ENCODE assay signal across 25 cellular contexts in genomic region chr10:59234194-59234593, GRCh38. TPM values are rescaled to one million over a fixed set of nuclear protein-coding genes. Genes with fewer than 3 reads are reported as not detected.
DNase-seq lines count a peak whose midpoint lies in the region; ATAC-seq and TF ChIP-seq lines count a peak whose summit lies in the region.
"Had no signal": no experiment of that assay in that cellular context is flagged by ENCODE, and none has a peak within 500 bp of the region (broad histone marks: within the 10 kb centered on the region; RNA-seq: fewer than 3 reads in every experiment).

No MANE protein-coding gene starts in this region.

- H3K27me3 ChIP-seq in dorsolateral prefrontal cortex: no peaks in the 10 kb centered on the region
- H3K27me3 ChIP-seq: ovary, tibial artery had no signal

- intact Hi-C loops in dorsolateral prefrontal cortex (cut with DNase I): loop anchor here in 1 of 2 donors (5.0 kb wide), 1 partner anchor 348 kb away; no protein-coding TSS in a partner anchor

- H3K4me3 ChIP-seq in dorsolateral prefrontal cortex (no peak overlapping the region), skeletal muscle cell (ENCODE audit: low read depth, low read length) (no peak overlapping the region)
- H3K4me3 ChIP-seq: ovary, tibial artery had no signal

- no peak for TF ChIP-seq CTCF in dorsolateral prefrontal cortex (IDR thresholded peaks at IDR 0.05 in 54 of 56, conservative IDR thresholded peaks at IDR 0.05 in 2 of 56; ENCODE audit: low read depth in 1 of 56, partially characterized antibody in 56 of 56)

- no peak for ATAC-seq in HG02763 (IDR thresholded peaks at IDR 0.05; ENCODE audit: unreplicated experiment)
- ATAC-seq: right cardiac atrium had no signal

- peak; percentile 3 for DNase-seq in Daoy (ENCODE audit: low read depth)
- peak; percentile 78 for DNase-seq in LHCN-M2 (ENCODE audit: low read depth)
- no peak for DNase-seq in dorsolateral prefrontal cortex
- DNase-seq in skeletal muscle cell (ENCODE audit: low read depth): peak; percentile 23
- no peak for DNase-seq in stimulated activated naive CD4-positive, alpha-beta T cell treated with Interleukin-2 at 50 U/mL for 16 hours (lab: John Stamatoyannopoulos, UW)
- no peak for DNase-seq in SHP77 treated with DMSO at 0.1 percent for 48 hours (lab: John Stamatoyannopoulos, UW)
- DNase-seq: activated CD4-positive, alpha-beta memory T cell treated with anti-CD3 and anti-CD28 coated beads, Interleukin-2, amount 10 ng/mL, durations not matched to agents 7 days and 5 days; activated CD4-positive, alpha-beta T cell treated with anti-CD3 and anti-CD28 coated beads for 1 hour; activated CD8-positive, alpha-beta memory T cell treated with anti-CD3 and anti-CD28 coated beads, Interleukin-2, amount 50 U/mL, for 4 hours; activated naive CD4-positive, alpha-beta T cell treated with anti-CD3 and anti-CD28 coated beads, Interleukin-2, amount 50 U/mL, for 16 hours; CD8-positive, alpha-beta memory T cell; DMS 273 treated with DMSO at 0.1 percent for 48 hours; glutamatergic neuron; NCI-H187 treated with DMSO at 0.1 percent for 48 hours; right cardiac atrium; Right ventricle myocardium superior; stimulated activated CD4-positive, alpha-beta T cell treated with anti-CD3 and anti-CD28 coated beads, Interleukin-12 subunit alpha, Interleukin-12 subunit beta, amount 100 ng/mL, for 4 hours; tibial artery had no signal

- peak overlapping the region in 34 of 59 donors; percentile 2 to 84 (median 42) for H3K27ac ChIP-seq in dorsolateral prefrontal cortex
- H3K27ac ChIP-seq: ovary, tibial artery had no signal

RNA-seq across cellular contexts. Expression of gene PHYHIPL, which starts 57.8 kb away (rescaled TPM):
- not detected in 2 replicates for total RNA-seq in Daoy (2014; rRNA removed; shearing (Covaris generic))
- total RNA-seq in LHCN-M2 (2014; rRNA removed) (0.06 and 0.13 TPM in 2 replicates), dorsolateral prefrontal cortex (100 to 1,000 TPM in 119 of 120 experiments, 10 to 100 TPM in 1; 87.4 to 225 (median 166) TPM)
- polyA plus RNA-seq in LHCN-M2 (2012): not detected
- total RNA-seq: activated CD4-positive, alpha-beta memory T cell treated with anti-CD3 and anti-CD28 coated beads, Interleukin-2, amount 10 ng/mL, durations not matched to agents 7 days and 5 days; activated T-helper 1 cell treated with anti-CD3 and anti-CD28 coated beads, Interleukin-12 subunit alpha, Interleukin-12 subunit beta, Interleukin-2, Interleukin-4 antibody, amounts not matched to agents 30 ng/mL and 10 ng/mL and 1 ng/mL, durations not matched to agents 14 hours and 24 hours and 36 hours; bronchial epithelial cell; CD8-positive, alpha-beta memory T cell; endothelial cell of umbilical vein; Right ventricle myocardium superior had no signal
- polyA plus RNA-seq: AG04450; BJ; CD8-positive, alpha-beta memory T cell; endothelial cell of umbilical vein had no signal

Comparison
In these comparisons a context has a peak if more than half of its experiments do, and no peak if none do; other contexts are left out.
1. DNase-seq: peak in Daoy (single experiment), LHCN-M2 (single experiment) and skeletal muscle cell (single experiment); none in dorsolateral prefrontal cortex (0 of 10), stimulated activated naive CD4-positive, alpha-beta T cell treated with Interleukin-2 at 50 U/mL for 16 hours (single experiment) and SHP77 treated with DMSO at 0.1 percent for 48 hours (single experiment).
2. RNA of gene PHYHIPL, which starts 57.8 kb away (total RNA-seq): 87.4 to 225 TPM in dorsolateral prefrontal cortex; 0.06 to 0.13 TPM in LHCN-M2 and not detected in Daoy; every median in the first group is over 10 times any median in the second.